Comparison of ENCODE assay signal across 17 cellular contexts in genomic region chr9:113913426-113914195, GRCh38. TPM values are rescaled to one million over a fixed set of nuclear protein-coding genes. Genes with fewer than 3 reads are reported as not detected.
A peak's percentile ranks its signal among the peaks of the same experiment; 100 is the strongest.
DNase-seq lines count a peak whose midpoint lies in the region; TF ChIP-seq lines count a peak whose summit lies in the region.
"Had no signal": no experiment of that assay in that cellular context is flagged by ENCODE, and none has a peak within 500 bp of the region (broad histone marks: within the 10 kb centered on the region; RNA-seq: fewer than 3 reads in every experiment).

No MANE protein-coding gene starts in this region.

- no peaks in the 10 kb centered on the region for H3K9me3 Mint-ChIP-seq in Caco-2 (ENCODE audit: unreplicated experiment)
- H3K9me3 Mint-ChIP-seq: brain had no signal

- intact Hi-C loops in Caco-2 (cut with micrococcal nuclease; ENCODE audit: unreplicated experiment): no loop called here

- TF ChIP-seq CTCF in Caco-2 (IDR thresholded peaks at IDR 0.05; ENCODE audit: insufficient read depth in 1 of 2, low read depth in 1 of 2, low read length in 1 of 2, severe bottlenecking in 1 of 2, unreplicated experiment in 1 of 2): no peak

- H3K27ac Mint-ChIP-seq in Caco-2 (ENCODE audit: unreplicated experiment): no peak overlapping the region

- H3K4me3 ChIP-seq in adipocyte (ENCODE audit: low read length) (no peak overlapping the region), skeletal muscle cell (ENCODE audit: low read depth, low read length) (no peak overlapping the region), Caco-2 (ENCODE audit: low read depth, low read length) (no peak overlapping the region)
- H3K4me3 ChIP-seq: GM12878, transverse colon had no signal

- peaks cover 19% of the 10 kb centered on the region for H3K4me1 ChIP-seq in adipocyte (ENCODE audit: control insufficient read depth, insufficient read depth, low read length)
- H3K4me1 ChIP-seq in Caco-2: no peaks in the 10 kb centered on the region

- peak; percentile 25 for DNase-seq in NCI-H82 (lab: John Stamatoyannopoulos, UW)
- DNase-seq in NCI-H82 treated with DMSO at 0.1 percent for 48 hours (lab: John Stamatoyannopoulos, UW; ENCODE audit: unreplicated experiment): no peak
- peak; percentile 67 for DNase-seq in adipocyte (ENCODE audit: low read depth)
- DNase-seq in globus pallidus (ENCODE audit: low spot score): peak; percentile 7
- peak; percentile 59 for DNase-seq in skeletal muscle cell (ENCODE audit: low read depth)
- no peak for DNase-seq in Caco-2
- no peak for DNase-seq in DMS79 treated with DMSO at 0.1 percent for 48 hours (lab: John Stamatoyannopoulos, UW)
- no peak for DNase-seq in NCI-H1048 (lab: John Stamatoyannopoulos, UW)
- DNase-seq: CD4-positive, CD25-positive, alpha-beta regulatory T cell; effector CD8-positive, alpha-beta T cell; MV-4-11; NCI-H2081 treated with DMSO at 0.1 percent for 48 hours; NCI-H774; stimulated activated CD4-positive, alpha-beta T cell treated with anti-CD3 and anti-CD28 coated beads, Interleukin-4, amount 100 ng/mL, for 4 hours; transverse colon had no signal

- no peak overlapping the region for H3K4me3 Mint-ChIP-seq in Caco-2 (ENCODE audit: unreplicated experiment)
- H3K4me3 Mint-ChIP-seq: brain; CD4-positive, CD25-positive, alpha-beta regulatory T cell had no signal

- H3K9ac ChIP-seq in adipocyte (ENCODE audit: low read length): no peak overlapping the region

- POLR2A ChIA-PET in Caco-2 (lab: Charles Lee): no interaction called here

- no TSS peak for BruUV-seq in Caco-2 (replicated peaks; lab: Mats Ljungman, UMichigan)

- no peaks in the 10 kb centered on the region for H3K4me1 Mint-ChIP-seq in Caco-2 (ENCODE audit: low read depth, unreplicated experiment)
- H3K4me1 Mint-ChIP-seq: CD4-positive, CD25-positive, alpha-beta regulatory T cell had no signal

- H3K36me3 ChIP-seq in adipocyte (ENCODE audit: control insufficient read depth, insufficient read depth, low read length, severe bottlenecking) (no peaks in the 10 kb centered on the region), Caco-2 (ENCODE audit: control insufficient read depth, insufficient read depth, low read length) (no peaks in the 10 kb centered on the region)
- H3K36me3 ChIP-seq: transverse colon had no signal

- CTCF ChIA-PET in Caco-2 (lab: Charles Lee): no interaction called here

- H3K27me3 Mint-ChIP-seq in Caco-2 (ENCODE audit: insufficient read depth, unreplicated experiment): no peaks in the 10 kb centered on the region
- H3K27me3 Mint-ChIP-seq: brain; CD4-positive, CD25-positive, alpha-beta regulatory T cell had no signal

- H3K27me3 ChIP-seq in adipocyte (replicated peaks; ENCODE audit: control insufficient read depth, insufficient read depth, low read length) (no peaks in the 10 kb centered on the region), Caco-2 (replicated peaks; ENCODE audit: control insufficient read depth, insufficient read depth, low read length) (no peaks in the 10 kb centered on the region)
- H3K27me3 ChIP-seq: transverse colon had no signal

- no peaks in the 10 kb centered on the region for H3K36me3 Mint-ChIP-seq in Caco-2 (ENCODE audit: insufficient read depth, unreplicated experiment)
- H3K36me3 Mint-ChIP-seq: CD4-positive, CD25-positive, alpha-beta regulatory T cell had no signal

- H3K9me3 ChIP-seq in adipocyte (ENCODE audit: control insufficient read depth, low read length) (no peaks in the 10 kb centered on the region), Caco-2 (no peaks in the 10 kb centered on the region)
- H3K9me3 ChIP-seq: transverse colon had no signal

RNA-seq across cellular contexts. Expression of gene ZNF618, which starts 37.5 kb away (rescaled TPM):
- 1.2 and 1.5 TPM in 2 replicates for total RNA-seq in Caco-2 (2022)

Comparison
In these comparisons a context has a peak if more than half of its experiments do, and no peak if none do; other contexts are left out.
1. DNase-seq: peak in NCI-H82 (single experiment), adipocyte (single experiment), globus pallidus (single experiment) and skeletal muscle cell (single experiment); none in NCI-H82 treated with DMSO at 0.1 percent for 48 hours (single experiment), Caco-2 (0 of 2), DMS79 treated with DMSO at 0.1 percent for 48 hours (single experiment) and NCI-H1048 (single experiment).